In the genomic region with DNA sequence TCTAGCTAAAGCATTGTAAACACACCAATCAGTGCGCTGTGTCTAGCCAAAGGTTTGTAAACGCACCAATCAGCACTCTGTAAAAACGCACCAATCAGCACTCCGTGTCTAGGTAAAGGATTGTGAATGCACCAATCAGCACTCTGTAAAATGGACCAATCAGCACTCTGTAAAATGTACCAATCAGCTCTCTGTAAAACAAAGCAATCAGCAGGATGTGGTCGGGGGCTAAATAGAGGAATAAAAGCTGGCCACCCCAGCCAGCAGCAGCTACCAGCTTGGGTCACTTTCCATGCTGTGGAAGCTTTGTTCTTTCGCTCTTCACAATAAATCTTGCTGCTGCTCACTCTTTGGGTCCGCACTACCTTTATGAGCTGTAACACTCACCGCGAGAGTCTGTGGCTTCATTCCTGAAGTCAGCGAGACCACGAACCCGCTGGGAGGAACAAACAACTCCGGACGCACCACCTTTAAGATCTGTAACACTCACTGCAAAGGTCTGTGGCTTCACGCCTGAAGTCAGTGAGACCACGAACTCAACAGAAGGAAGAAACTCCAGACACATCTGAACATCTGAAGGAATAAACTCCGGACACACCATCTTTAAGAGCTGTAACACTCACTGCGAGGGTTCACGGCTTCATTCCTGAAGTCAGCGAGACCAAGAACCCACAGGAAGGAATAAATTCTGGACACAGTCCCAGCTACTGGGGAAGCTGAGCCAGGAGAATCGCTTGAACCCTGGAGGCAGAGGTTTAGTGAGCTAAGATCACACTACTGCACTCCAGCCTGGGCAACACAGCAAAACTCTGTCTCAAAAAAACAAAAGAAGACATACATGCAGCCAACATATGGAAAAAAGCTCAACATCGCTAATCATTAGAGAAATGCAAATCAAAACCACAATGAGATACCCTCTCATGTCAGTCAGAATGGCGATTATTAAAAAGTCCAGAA, we compare ENCODE assay signal across 10 cellular contexts. TPM values are rescaled to one million over a fixed set of nuclear protein-coding genes. Genes with fewer than 3 reads are reported as not detected.
A peak's percentile ranks its signal among the peaks of the same experiment; 100 is the strongest.
DNase-seq lines count a peak whose midpoint lies in the region; ATAC-seq lines count a peak whose summit lies in the region.
"Not testable (repeated sequence)": the region's sequence is repeated elsewhere in the genome, so short reads cannot be mapped to it uniquely, and the experiment has no call there.
"Had no signal": no experiment of that assay in that cellular context is flagged by ENCODE, and none has a peak within 500 bp of the region (broad histone marks: within the 10 kb centered on the region; RNA-seq: fewer than 3 reads in every experiment).

No MANE protein-coding gene starts in this region.

- H3K4me3 ChIP-seq in CD8-positive, alpha-beta memory T cell (ENCODE audit: low read length) = not testable (repeated sequence)

- not testable (repeated sequence) for H3K9me3 ChIP-seq in CD8-positive, alpha-beta memory T cell (ENCODE audit: low read length)

- DNase-seq in CD8-positive, alpha-beta memory T cell = peak in 4 of 5 donors; percentile 8 to 68 (median 49)
- DNase-seq in activated CD4-positive, alpha-beta memory T cell treated with anti-CD3 and anti-CD28 coated beads for 36 hours = peak; percentile 56
- peak; percentile 22 to 57 for DNase-seq in activated T-cell treated with anti-CD3 and anti-CD28 coated beads, Interleukin-2, amount 50 U/mL, for 72 hours
- DNase-seq in central memory CD8-positive, alpha-beta T cell (ENCODE audit: low spot score in 2 of 2) = peak in 1 of 2 donors; percentile 54
- peak; percentile 15 for DNase-seq in stimulated activated CD4-positive, alpha-beta T cell treated with anti-CD3 and anti-CD28 coated beads, Interleukin-15, amount 100 ng/mL, for 24 hours

- peak overlapping the region in 6 of 7 donors; percentile 60 to 81 (median 62) for H3K4me3 Mint-ChIP-seq in CD8-positive, alpha-beta memory T cell
- H3K4me3 Mint-ChIP-seq in T-helper 1 cell treated with Interleukin-12 subunit alpha and Interleukin-12 subunit beta and Interleukin-4 antibody, amounts not matched to agents 30 μg/mL and 1 μg/mL, for 36 hours = peak overlapping the region; percentile 62
- not testable (repeated sequence) for H3K4me3 Mint-ChIP-seq in activated CD4-positive, alpha-beta memory T cell treated with anti-CD3 and anti-CD28 coated beads for 36 hours
- peak overlapping the region in 1 of 2 donors; percentile 33 for H3K4me3 Mint-ChIP-seq in activated T-cell treated with anti-CD3 and anti-CD28 coated beads, Interleukin-2, amount 50 U/mL, for 72 hours
- H3K4me3 Mint-ChIP-seq in activated naive CD4-positive, alpha-beta T cell treated with anti-CD3 and anti-CD28 coated beads, Interleukin-2, amount 50 U/mL, for 24 hours = peak overlapping the region; percentile 12
- H3K4me3 Mint-ChIP-seq in central memory CD8-positive, alpha-beta T cell = peak overlapping the region; percentile 68

- H3K36me3 ChIP-seq in CD8-positive, alpha-beta memory T cell (ENCODE audit: insufficient read depth, low read length) = not testable (repeated sequence)

- not testable (repeated sequence) for H3K27me3 ChIP-seq in CD8-positive, alpha-beta memory T cell (ENCODE audit: insufficient read depth, low read length, poor library complexity, severe bottlenecking)

- H3K9me3 Mint-ChIP-seq in CD8-positive, alpha-beta memory T cell; T-helper 1 cell treated with Interleukin-12 subunit alpha and Interleukin-12 subunit beta and Interleukin-4 antibody, amounts not matched to agents 30 μg/mL and 1 μg/mL, for 36 hours; activated CD4-positive, alpha-beta memory T cell treated with anti-CD3 and anti-CD28 coated beads for 36 hours; activated T-cell treated with anti-CD3 and anti-CD28 coated beads, Interleukin-2, amount 50 U/mL, for 72 hours; activated naive CD4-positive, alpha-beta T cell treated with anti-CD3 and anti-CD28 coated beads, Interleukin-2, amount 50 U/mL, for 24 hours; central memory CD8-positive, alpha-beta T cell: not testable (repeated sequence)

- H3K27ac Mint-ChIP-seq in CD8-positive, alpha-beta memory T cell = peak overlapping the region; percentile 17 to 85 (median 70)
- peak overlapping the region; percentile 56 for H3K27ac Mint-ChIP-seq in T-helper 1 cell treated with Interleukin-12 subunit alpha and Interleukin-12 subunit beta and Interleukin-4 antibody, amounts not matched to agents 30 μg/mL and 1 μg/mL, for 36 hours
- not testable (repeated sequence) for H3K27ac Mint-ChIP-seq in activated CD4-positive, alpha-beta memory T cell treated with anti-CD3 and anti-CD28 coated beads for 36 hours; activated T-cell treated with anti-CD3 and anti-CD28 coated beads, Interleukin-2, amount 50 U/mL, for 72 hours; activated naive CD4-positive, alpha-beta T cell treated with anti-CD3 and anti-CD28 coated beads, Interleukin-2, amount 50 U/mL, for 24 hours; central memory CD8-positive, alpha-beta T cell (ENCODE audit: low read depth)

- CTCF ChIA-PET in CD8-positive, alpha-beta memory T cell (lab: Charles Lee) = not testable (repeated sequence)
- CTCF ChIA-PET in activated CD4-positive, alpha-beta memory T cell treated with anti-CD3 and anti-CD28 coated beads for 36 hours (lab: Charles Lee) = interaction anchor here (0.6 kb wide), 1 partner anchor 183 kb away, joined by 3 read pairs; no protein-coding TSS in a partner anchor

- H3K27me3 Mint-ChIP-seq in CD8-positive, alpha-beta memory T cell; activated CD4-positive, alpha-beta memory T cell treated with anti-CD3 and anti-CD28 coated beads for 36 hours; activated T-cell treated with anti-CD3 and anti-CD28 coated beads, Interleukin-2, amount 50 U/mL, for 72 hours (ENCODE audit: low read depth); activated naive CD4-positive, alpha-beta T cell treated with anti-CD3 and anti-CD28 coated beads, Interleukin-2, amount 50 U/mL, for 24 hours; central memory CD8-positive, alpha-beta T cell: not testable (repeated sequence)
- H3K27me3 Mint-ChIP-seq in T-helper 1 cell treated with Interleukin-12 subunit alpha and Interleukin-12 subunit beta and Interleukin-4 antibody, amounts not matched to agents 30 μg/mL and 1 μg/mL, for 36 hours (ENCODE audit: low read depth) = peaks cover 18% of the 10 kb centered on the region

- H3K36me3 Mint-ChIP-seq in CD8-positive, alpha-beta memory T cell; T-helper 1 cell treated with Interleukin-12 subunit alpha and Interleukin-12 subunit beta and Interleukin-4 antibody, amounts not matched to agents 30 μg/mL and 1 μg/mL, for 36 hours (ENCODE audit: low read depth); activated CD4-positive, alpha-beta memory T cell treated with anti-CD3 and anti-CD28 coated beads for 36 hours; activated T-cell treated with anti-CD3 and anti-CD28 coated beads, Interleukin-2, amount 50 U/mL, for 72 hours (ENCODE audit: insufficient read depth in 2 of 2); activated naive CD4-positive, alpha-beta T cell treated with anti-CD3 and anti-CD28 coated beads, Interleukin-2, amount 50 U/mL, for 24 hours; central memory CD8-positive, alpha-beta T cell (ENCODE audit: insufficient read depth): not testable (repeated sequence)

- H3K4me1 Mint-ChIP-seq in CD8-positive, alpha-beta memory T cell = peaks cover 9 to 31% (median 19%) of the 10 kb centered on the region in 3 donors
- H3K4me1 Mint-ChIP-seq in T-helper 1 cell treated with Interleukin-12 subunit alpha and Interleukin-12 subunit beta and Interleukin-4 antibody, amounts not matched to agents 30 μg/mL and 1 μg/mL, for 36 hours (ENCODE audit: low read depth) = peaks cover 12% of the 10 kb centered on the region
- H3K4me1 Mint-ChIP-seq in activated CD4-positive, alpha-beta memory T cell treated with anti-CD3 and anti-CD28 coated beads for 36 hours (ENCODE audit: low read depth) = not testable (repeated sequence)
- peaks cover 28% of the 10 kb centered on the region for H3K4me1 Mint-ChIP-seq in activated T-cell treated with anti-CD3 and anti-CD28 coated beads, Interleukin-2, amount 50 U/mL, for 72 hours (ENCODE audit: low read depth)
- peaks cover 11% of the 10 kb centered on the region for H3K4me1 Mint-ChIP-seq in activated naive CD4-positive, alpha-beta T cell treated with anti-CD3 and anti-CD28 coated beads, Interleukin-2, amount 50 U/mL, for 24 hours
- H3K4me1 Mint-ChIP-seq in central memory CD8-positive, alpha-beta T cell = peaks cover 21% of the 10 kb centered on the region

- POLR2A ChIA-PET in CD8-positive, alpha-beta memory T cell (lab: Charles Lee) = interaction anchor here (0.8 to 1.3 kb wide), 2 partner anchors 11 to 74 kb away, joined by 3 read pairs; no protein-coding TSS in a partner anchor
- POLR2A ChIA-PET in activated CD4-positive, alpha-beta memory T cell treated with anti-CD3 and anti-CD28 coated beads for 36 hours (lab: Charles Lee) = interaction anchor here (0.6 kb wide), 1 partner anchor 12 kb away, joined by 4 read pairs; no protein-coding TSS in a partner anchor

- intact Hi-C loops in activated CD4-positive, alpha-beta memory T cell treated with anti-CD3 and anti-CD28 coated beads for 36 hours (cut with micrococcal nuclease) = not testable (repeated sequence)

- ATAC-seq in activated T-cell treated with anti-CD3 and anti-CD28 coated beads, Interleukin-2, amount 50 U/mL, for 72 hours (replicated peaks in 1 of 2) = peak in 1 of 2 donors; percentile 44
- ATAC-seq in central memory CD8-positive, alpha-beta T cell (replicated peaks; ENCODE audit: extremely low read depth, poor library complexity, severe bottlenecking) = peak; percentile 68

- not testable (repeated sequence) for H3K27ac ChIP-seq in CD8-positive, alpha-beta memory T cell (ENCODE audit: low read depth, low read length)

- H3K4me1 ChIP-seq in CD8-positive, alpha-beta memory T cell (ENCODE audit: insufficient read depth, low read length) = not testable (repeated sequence)

RNA-seq across cellular contexts. Expression of a gene that starts 33.5 kb away (rescaled TPM):
- not detected for total RNA-seq in CD8-positive, alpha-beta memory T cell
- not detected for polyA plus RNA-seq in CD8-positive, alpha-beta memory T cell
- not detected for total RNA-seq in activated CD4-positive, alpha-beta memory T cell treated with anti-CD3 and anti-CD28 coated beads for 36 hours
- total RNA-seq in activated T-cell treated with anti-CD3 and anti-CD28 coated beads, Interleukin-2, amount 50 U/mL, for 72 hours = not detected
- total RNA-seq: CD4-positive, CD25-positive, alpha-beta regulatory T cell; GM23248; HepG2 had no signal
- polyA plus RNA-seq: CD4-positive, CD25-positive, alpha-beta regulatory T cell; GM23248; HepG2 had no signal
